Comparison of ENCODE assay signal across 8 cellular contexts in the genomic region with DNA sequence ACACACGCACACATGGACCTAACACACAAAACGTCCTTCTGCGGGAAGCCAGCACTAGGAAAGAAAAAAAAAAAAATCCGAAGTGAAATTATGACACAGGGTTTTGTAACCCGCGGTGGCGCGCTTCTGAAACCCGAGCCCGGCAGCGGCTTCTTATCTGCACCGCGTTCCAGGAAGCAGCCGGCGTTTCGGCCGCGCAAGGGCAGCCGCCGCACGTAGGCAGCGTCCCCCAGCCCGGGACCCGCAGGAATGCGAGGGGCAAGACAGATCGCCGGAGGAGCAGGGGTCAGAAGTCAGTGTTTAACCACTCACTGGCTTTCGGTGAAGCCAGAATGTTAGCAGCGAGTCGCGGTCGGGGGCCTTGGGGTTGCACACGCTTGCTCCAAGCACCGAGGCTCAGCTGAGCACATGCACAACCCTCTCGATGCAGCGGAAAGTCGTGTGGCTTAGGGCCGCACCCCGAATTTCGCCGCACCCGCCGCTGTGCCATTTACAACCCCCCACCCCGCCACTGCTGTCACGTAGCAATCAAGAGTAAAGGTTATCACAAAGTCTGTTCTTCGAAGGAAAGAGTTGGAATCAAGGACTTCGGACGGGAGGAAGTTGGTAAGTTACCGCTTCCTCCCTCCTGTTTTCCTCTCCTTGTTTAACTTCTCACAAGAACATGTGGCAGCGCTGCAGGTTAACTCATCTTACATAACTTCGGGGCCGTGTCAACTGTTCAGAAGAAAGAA.
DNase-seq lines count a peak whose midpoint lies in the region; ATAC-seq and TF ChIP-seq lines count a peak whose summit lies in the region.

No MANE protein-coding gene starts in this region.

- H3K27ac Mint-ChIP-seq in natural killer cell: peak overlapping the region; percentile 95 to 98
- H3K27ac Mint-ChIP-seq in stimulated activated naive B cell treated with anti-CD40 and anti-IgM and Interleukin-4, amounts not matched to agents 10 μg/mL and 1 μg/mL and 100 μg/mL, for 72 hours: peak overlapping the region; percentile 96

- H3K36me3 Mint-ChIP-seq in natural killer cell: no peaks in the 10 kb centered on the region
- peaks cover 6 to 22% of the 10 kb centered on the region in 2 donors for H3K36me3 Mint-ChIP-seq in stimulated activated naive B cell treated with anti-CD40 and anti-IgM and Interleukin-4, amounts not matched to agents 10 μg/mL and 1 μg/mL and 100 μg/mL, for 72 hours

- H3K27ac ChIP-seq in Panc1 (ENCODE audit: low read length): 0 out of 2 replicates have a peak overlapping the region, but pooled peaks have one; percentile 17

- H3K27me3 Mint-ChIP-seq in natural killer cell (ENCODE audit: low read depth in 2 of 2): no peaks in the 10 kb centered on the region
- no peaks in the 10 kb centered on the region for H3K27me3 Mint-ChIP-seq in stimulated activated naive B cell treated with anti-CD40 and anti-IgM and Interleukin-4, amounts not matched to agents 10 μg/mL and 1 μg/mL and 100 μg/mL, for 72 hours

- H3K9me3 ChIP-seq in Panc1 (ENCODE audit: control insufficient read depth, insufficient read depth, low read depth, low read length): no peaks in the 10 kb centered on the region

- peaks cover 7% of the 10 kb centered on the region for H3K4me1 ChIP-seq in Panc1 (ENCODE audit: control insufficient read depth, insufficient read depth, low read length)

- H3K4me3 Mint-ChIP-seq in natural killer cell: peak overlapping the region; percentile 92
- peak overlapping the region; percentile 78 to 83 for H3K4me3 Mint-ChIP-seq in stimulated activated naive B cell treated with anti-CD40 and anti-IgM and Interleukin-4, amounts not matched to agents 10 μg/mL and 1 μg/mL and 100 μg/mL, for 72 hours

- no peaks in the 10 kb centered on the region for H3K27me3 ChIP-seq in Panc1 (ENCODE audit: control insufficient read depth, insufficient read depth, low read length)

- in situ Hi-C loops in GM18951 (cut with MboI; ENCODE audit: low sequenced_read_pairs, unreplicated experiment) (no loop called here), Panc1 (cut with HindIII; ENCODE audit: low pct_unique_long_range_greater_than_20kb, low sequenced_read_pairs) (no loop called here)

- peaks cover 55 to 61% of the 10 kb centered on the region in 2 donors for H3K4me1 Mint-ChIP-seq in natural killer cell
- H3K4me1 Mint-ChIP-seq in stimulated activated naive B cell treated with anti-CD40 and anti-IgM and Interleukin-4, amounts not matched to agents 10 μg/mL and 1 μg/mL and 100 μg/mL, for 72 hours: peaks cover 52 to 92% of the 10 kb centered on the region in 2 donors

- intact Hi-C loops in Panc1 (cut with micrococcal nuclease; ENCODE audit: unreplicated experiment): no loop called here
- intact Hi-C loops in natural killer cell (cut with micrococcal nuclease): loop anchor here (1.0 to 5.0 kb wide), 4 partner anchors 15 to 58 kb away; no protein-coding TSS in a partner anchor

- POLR2A ChIA-PET in Panc1 (lab: Charles Lee): no interaction called here

- TF ChIP-seq POLR2A in GM18951 (IDR thresholded peaks at IDR 0.05; ENCODE audit: extremely low read depth, insufficient read depth, insufficient read length): peak; percentile 58

- peak overlapping the region; percentile 33 to 43 for H3K4me3 ChIP-seq in Panc1 (ENCODE audit: low read depth in 2 of 2, low read length in 2 of 2)
- peak overlapping the region; percentile 42 for H3K4me3 ChIP-seq in fibroblast of mammary gland (ENCODE audit: control insufficient read depth, low read depth, low read length)

- no peaks in the 10 kb centered on the region for H3K36me3 ChIP-seq in Panc1 (ENCODE audit: control insufficient read depth, insufficient read depth, low read length)

- CTCF ChIA-PET in Panc1 (lab: Charles Lee): no interaction called here

- no peaks in the 10 kb centered on the region for H3K9me3 Mint-ChIP-seq in natural killer cell
- H3K9me3 Mint-ChIP-seq in stimulated activated naive B cell treated with anti-CD40 and anti-IgM and Interleukin-4, amounts not matched to agents 10 μg/mL and 1 μg/mL and 100 μg/mL, for 72 hours: peaks cover 0 to 4% of the 10 kb centered on the region in 2 donors

- no peak for TF ChIP-seq CTCF in Panc1 (IDR thresholded peaks at IDR 0.05)
- TF ChIP-seq CTCF in fibroblast of mammary gland (conservative IDR thresholded peaks at IDR 0.05; ENCODE audit: control insufficient read depth, insufficient read depth, low read depth, low read length): no peak
- TF ChIP-seq CTCF in natural killer cell (IDR thresholded peaks at IDR 0.05): no peak

- no TSS peak for BruUV-seq in Panc1 (replicated peaks; lab: Mats Ljungman, UMichigan)

- DNase-seq in AG08395 (ENCODE audit: low spot score): peak; percentile 64
- no peak for DNase-seq in Panc1 (ENCODE audit: low read depth, low spot score)
- DNase-seq in activated T-helper 1 cell treated with anti-CD3 and anti-CD28 coated beads, Interleukin-2, amount 50 U/mL, for 16 hours (ENCODE audit: low read depth in 1 of 2, low spot score in 1 of 2): peak; percentile 20 to 66
- peak; percentile 89 for DNase-seq in fibroblast of mammary gland (ENCODE audit: low read depth)
- DNase-seq in natural killer cell: peak; percentile 69
- DNase-seq in stimulated activated naive B cell treated with anti-CD40 and anti-IgM and Interleukin-4, amounts not matched to agents 10 μg/mL and 1 μg/mL and 100 μg/mL, for 72 hours: peak; percentile 83

- ATAC-seq in HG03378 (IDR thresholded peaks at IDR 0.05; ENCODE audit: unreplicated experiment) (peak; percentile 47), Panc1 (peak; percentile 45), natural killer cell (peak; percentile 45 to 76 (median 74))
- ATAC-seq in stimulated activated naive B cell treated with anti-CD40 and anti-IgM and Interleukin-4, amounts not matched to agents 10 μg/mL and 1 μg/mL and 100 μg/mL, for 72 hours (replicated peaks): peak; percentile 41 to 50
